8 cellular contexts compared by ENCODE assay signal in genomic region chrX:71910526-71911022, GRCh38. TPM values are rescaled to one million over a fixed set of nuclear protein-coding genes. Genes with fewer than 3 reads are reported as not detected.
A peak's percentile ranks its signal among the peaks of the same experiment; 100 is the strongest.
DNase-seq lines count a peak whose midpoint lies in the region; ATAC-seq and TF ChIP-seq lines count a peak whose summit lies in the region.

TSS of gene NHSL2 (plus strand) at chrX:71910845.

- ATAC-seq in left lobe of liver (peak; percentile 50), HG03439 (IDR thresholded peaks at IDR 0.05; ENCODE audit: unreplicated experiment) (no peak)

- intact Hi-C loops in CD14-positive monocyte (cut with micrococcal nuclease): no loop called here

- DNase-seq in CD14-positive monocyte (ENCODE audit: low spot score) (no peak), NCI-H1105 treated with DMSO at 0.1 percent for 48 hours (lab: John Stamatoyannopoulos, UW) (peak; percentile 36), left lobe of liver (ENCODE audit: low spot score) (no peak), activated gamma-delta T cell (lab: John Stamatoyannopoulos, UW) (no peak), GM19240 (ENCODE audit: insufficient read length, low spot score) (no peak)
- peak; percentile 38 for DNase-seq in stimulated activated CD8-positive, alpha-beta memory T cell treated with anti-CD3 and anti-CD28 coated beads, Interleukin-4, amount 100 ng/mL, for 48 hours

- H3K27me3 Mint-ChIP-seq in CD14-positive monocyte (ENCODE audit: low read depth in 3 of 3): peaks cover 37 to 67% (median 54%) of the 10 kb centered on the region in 3 donors
- H3K27me3 Mint-ChIP-seq in brain: peaks cover 64% of the 10 kb centered on the region

- TF ChIP-seq CTCF in CD14-positive monocyte (IDR thresholded peaks at IDR 0.05) (no peak), brain (conservative IDR thresholded peaks at IDR 0.05) (no peak)

- H3K27ac Mint-ChIP-seq in CD14-positive monocyte (no peak within 1 kb of the TSS), brain (peak within 1 kb of the TSS in 1 of 5 experiments; percentile 6)

- H3K36me3 Mint-ChIP-seq in CD14-positive monocyte (no peaks in the 10 kb centered on the region), brain (no peaks in the 10 kb centered on the region)

- peaks cover 2% of the 10 kb centered on the region for H3K4me1 Mint-ChIP-seq in CD14-positive monocyte
- no peaks in the 10 kb centered on the region for H3K4me1 Mint-ChIP-seq in brain

- H3K9me3 Mint-ChIP-seq in CD14-positive monocyte (peaks cover 0 to 10% (median 6%) of the 10 kb centered on the region in 7 donors), brain (peaks cover 0 to 8% (median 0%) of the 10 kb centered on the region in 5 experiments)

- H3K4me3 Mint-ChIP-seq in CD14-positive monocyte (peak within 1 kb of the TSS; percentile 56 to 67), brain (peak within 1 kb of the TSS; percentile 79 to 89 (median 83))

RNA-seq across cellular contexts. Expression of gene NHSL2, which starts in this region (rescaled TPM):
- 10 to 100 TPM; 16.6 to 39.8 TPM for polyA plus RNA-seq in CD14-positive monocyte
- 1.1 TPM for polyA plus RNA-seq in brain (ENCODE audit: insufficient read depth, low read depth, low replicate concordance)
- total RNA-seq in left lobe of liver: 1.3 TPM

Comparison
In these comparisons a context has a peak if more than half of its experiments do, and no peak if none do; other contexts are left out.
1. DNase-seq: peak in NCI-H1105 treated with DMSO at 0.1 percent for 48 hours (single experiment) and stimulated activated CD8-positive, alpha-beta memory T cell treated with anti-CD3 and anti-CD28 coated beads, Interleukin-4, amount 100 ng/mL, for 48 hours (single experiment); none in CD14-positive monocyte (single experiment), left lobe of liver (single experiment), activated gamma-delta T cell (single experiment) and GM19240 (single experiment).